Comparison of ENCODE assay signal across 29 cellular contexts in the genomic region with DNA sequence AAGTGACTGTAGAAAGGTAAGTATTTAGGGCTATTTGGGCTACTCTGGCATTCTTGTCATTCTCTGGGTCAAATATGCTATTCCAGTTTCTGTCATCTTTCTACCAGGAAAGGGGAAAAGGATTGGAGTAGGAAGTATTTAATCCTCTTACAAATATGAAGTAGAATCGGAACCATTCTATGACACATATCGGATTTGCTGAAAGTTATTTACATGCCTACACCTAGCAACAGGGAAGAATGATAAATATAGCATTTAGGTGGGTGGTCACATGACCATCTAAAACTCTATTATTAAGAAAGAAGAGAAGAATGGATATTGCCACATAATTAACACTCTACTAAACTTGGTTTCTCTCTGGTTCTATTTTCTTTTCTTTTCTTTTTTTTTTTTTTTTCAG.
"Had no signal": no experiment of that assay in that cellular context is flagged by ENCODE, and none has a peak within 500 bp of the region (broad histone marks: within the 10 kb centered on the region; RNA-seq: fewer than 3 reads in every experiment).

No MANE protein-coding gene starts in this region.

- H3K27ac ChIP-seq: cardiac muscle cell, coronary artery, dorsolateral prefrontal cortex, WERI-Rb-1 had no signal

- DNase-seq: activated B cell treated with CpG ODN at 0.5 μM for 24 hours; activated CD4-positive, alpha-beta T cell treated with anti-CD3 and anti-CD28 coated beads for 48 hours; activated CD4-positive, alpha-beta T cell treated with anti-CD3 and anti-CD28 coated beads, Interleukin-2, amount 50 U/mL, for 1 hour; activated CD4-positive, alpha-beta T cell treated with anti-CD3 and anti-CD28 coated beads, Interleukin-2, amount 50 U/mL, for 48 hours; activated CD8-positive, alpha-beta memory T cell treated with anti-CD3 and anti-CD28 coated beads for 24 hours; activated CD8-positive, alpha-beta T cell treated with anti-CD3 and anti-CD28 coated beads for 36 hours; activated effector memory CD4-positive, alpha-beta T cell treated with Interleukin-2 at 50 U/mL for 16 hours; activated gamma-delta T cell treated with Interleukin-2 at 50 U/mL for 16 hours; activated naive CD4-positive, alpha-beta T cell treated with anti-CD3 and anti-CD28 coated beads, Interleukin-2, amount 50 U/mL, for 16 hours; activated naive CD4-positive, alpha-beta T cell treated with Interleukin-2 at 50 U/mL for 16 hours; activated T-cell treated with anti-CD3 and anti-CD28 coated beads, Interleukin-2, amount 50 U/mL, for 4 hours; amniotic stem cell; anterior cingulate cortex; central memory CD4-positive, alpha-beta T cell; dorsolateral prefrontal cortex; effector memory CD4-positive, alpha-beta T cell; endodermal cell; foreskin fibroblast; head of caudate nucleus; T-helper 17 cell; T1000; WERI-Rb-1 had no signal

- H3K4me3 ChIP-seq: cardiac muscle cell, coronary artery, dorsolateral prefrontal cortex had no signal

- FAIRE-seq: astrocyte, frontal cortex had no signal

- H3K27me3 ChIP-seq: cardiac muscle cell, dorsolateral prefrontal cortex had no signal

- H3K36me3 ChIP-seq: cardiac muscle cell, WERI-Rb-1 had no signal

- ATAC-seq: activated CD4-positive, CD25-positive, alpha-beta regulatory T cell treated with anti-CD3 and anti-CD28 coated beads, Interleukin-2, amount 50 U/mL, for 24 hours; activated CD8-positive, alpha-beta T cell treated with anti-CD3 and anti-CD28 coated beads for 36 hours; activated T-cell treated with anti-CD3 and anti-CD28 coated beads, Interleukin-2, amount 50 U/mL, for 4 hours; activated T-helper 17 cell treated with anti-CD3 and anti-CD28 coated beads, Interleukin-2, amount 50 U/mL, for 72 hours; esophagus mucosa; T-helper 17 cell had no signal
